ENCODE assay signal across 21 cellular contexts in the genomic region with DNA sequence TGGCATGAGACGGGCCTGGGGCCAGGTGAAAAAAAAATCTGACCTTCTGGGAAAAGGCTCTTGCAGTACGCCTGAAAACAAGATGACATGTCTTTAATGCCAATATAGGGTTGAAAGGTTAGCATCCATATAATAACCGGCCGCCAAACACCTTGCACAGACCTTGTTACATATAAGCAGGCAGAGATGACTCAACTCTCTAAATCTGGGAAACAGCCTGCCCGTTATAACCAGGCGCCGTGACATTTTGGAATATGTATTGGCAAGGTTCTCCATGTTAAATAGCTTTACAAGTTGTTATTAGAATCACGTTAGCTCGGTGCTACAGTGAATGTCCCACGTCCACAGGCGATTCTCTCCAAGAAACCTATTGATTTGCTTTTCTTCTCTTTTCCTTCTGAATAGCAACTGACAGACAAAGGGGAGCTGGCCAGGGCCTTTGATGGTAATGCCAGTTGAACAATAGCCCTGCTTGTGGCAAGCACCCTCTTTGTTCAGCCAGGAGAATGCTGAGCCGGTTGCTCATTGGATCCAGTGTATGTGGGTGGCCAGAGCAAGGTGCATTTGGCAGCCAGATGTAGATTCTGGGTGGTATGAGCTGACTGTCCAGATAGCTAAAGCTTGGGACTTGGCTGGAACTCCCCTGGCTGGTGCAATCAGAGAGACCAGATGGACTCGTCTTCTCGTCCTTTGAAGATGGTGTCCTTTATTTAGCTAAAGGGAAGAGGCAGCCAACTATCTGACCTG.
A peak's percentile ranks its signal among the peaks of the same experiment; 100 is the strongest.
DNase-seq lines count a peak whose midpoint lies in the region; FAIRE-seq and TF ChIP-seq lines count a peak whose summit lies in the region.
"Had no signal": no experiment of that assay in that cellular context is flagged by ENCODE, and none has a peak within 500 bp of the region (broad histone marks: within the 10 kb centered on the region; RNA-seq: fewer than 3 reads in every experiment).

No MANE protein-coding gene starts in this region.

- peak in 1 of 2 experiments; percentile 24; a peak in 1 of 3 replicates for TF ChIP-seq EP300 in H1 (IDR thresholded peaks at IDR 0.05; ENCODE audit: borderline replicate concordance in 1 of 2, low read depth in 2 of 2, low read length in 2 of 2)
- TF ChIP-seq EP300 in tibial nerve (IDR thresholded peaks at IDR 0.05), result no peak

- H3K4me3 ChIP-seq in H1 (ENCODE audit: extremely low read depth in 1 of 4, insufficient read depth in 2 of 4, low read depth in 3 of 4, low read length in 4 of 4) (peak overlapping the region in 1 of 4 experiments; percentile 34; a peak in 2 of 8 replicates), tibial nerve (no peak overlapping the region)
- H3K4me3 ChIP-seq: ascending aorta had no signal

- peak overlapping the region; percentile 16; the same call in 1 of the 2 replicates for H2BK20ac ChIP-seq in H1 (ENCODE audit: low read length)

- no peak overlapping the region for H2BK15ac ChIP-seq in H1 (ENCODE audit: low read length)

- peak overlapping the region; percentile 67; the same call in 1 of the 2 replicates for H2BK5ac ChIP-seq in H1 (ENCODE audit: low read depth, low read length)

- H3K4me2 ChIP-seq in H1 (ENCODE audit: insufficient read depth in 1 of 2, low read depth in 2 of 2, low read length in 2 of 2), result peak overlapping the region; percentile 41 to 56

- no peak overlapping the region for H3K27ac ChIP-seq in H1 (ENCODE audit: low read depth, low read length)
- H3K27ac ChIP-seq in tibial nerve, result no peak overlapping the region
- H3K27ac ChIP-seq: 22Rv1, ascending aorta had no signal

- no peak overlapping the region for H3K27ac Mint-ChIP-seq in Calu3 (ENCODE audit: unreplicated experiment)
- H3K27ac Mint-ChIP-seq in activated CD4-positive, alpha-beta T cell treated with anti-CD3 and anti-CD28 coated beads, Interleukin-2, amount 10 ng/mL, durations not matched to agents 24 days and 14 days, result no peak overlapping the region
- H3K27ac Mint-ChIP-seq: CD8-positive, alpha-beta T cell had no signal

- POLR2A ChIA-PET in H1 (lab: Charles Lee; ENCODE audit: partially characterized antibody), result interaction anchor here (0.6 to 1.4 kb wide), 4 partner anchors 16 to 494 kb away, joined by 3 to 4 read pairs (median 3); no protein-coding TSS in a partner anchor

- no peak overlapping the region for H3K23ac ChIP-seq in H1 (ENCODE audit: insufficient read length)

- no peak overlapping the region for H3K4me3 Mint-ChIP-seq in Calu3 (ENCODE audit: low read depth, unreplicated experiment)
- H3K4me3 Mint-ChIP-seq in activated CD4-positive, alpha-beta T cell treated with anti-CD3 and anti-CD28 coated beads, Interleukin-2, amount 10 ng/mL, durations not matched to agents 24 days and 14 days, result no peak overlapping the region
- H3K4me3 Mint-ChIP-seq: CD8-positive, alpha-beta T cell had no signal

- peak; percentile 98 for FAIRE-seq in H1 (lab: Jason Lieb, UNC)
- FAIRE-seq: GM12892, islet of Langerhans, RCC 7860 had no signal

- H4K8ac ChIP-seq in H1 (ENCODE audit: extremely low read depth, insufficient read depth, low read length), result no peak overlapping the region

- peaks cover 0 to 18% (median 7%) of the 10 kb centered on the region in 4 experiments; a peak in 4 of 7 replicates for H3K4me1 ChIP-seq in H1 (replicated peaks in 1 of 4; ENCODE audit: control insufficient read depth in 3 of 4, insufficient read depth in 4 of 4, low read length in 3 of 4)
- H3K4me1 ChIP-seq in tibial nerve, result peaks cover 0 to 4% (median 0%) of the 10 kb centered on the region in 4 donors
- H3K4me1 ChIP-seq: ascending aorta had no signal

- no peak overlapping the region for H3K56ac ChIP-seq in H1 (replicated peaks; ENCODE audit: insufficient read length, low read depth, low read length)

- H3K9ac ChIP-seq in H1 (replicated peaks in 1 of 4; ENCODE audit: extremely low read depth in 1 of 4, low read depth in 3 of 4, low read length in 3 of 4), result no peak overlapping the region; a peak in 1 of 7 replicates

- no peaks in the 10 kb centered on the region for H3K79me1 ChIP-seq in H1 (ENCODE audit: low read depth, low read length)

- H3K27me3 Mint-ChIP-seq in Calu3 (ENCODE audit: unreplicated experiment), result no peaks in the 10 kb centered on the region
- no peaks in the 10 kb centered on the region for H3K27me3 Mint-ChIP-seq in activated CD4-positive, alpha-beta T cell treated with anti-CD3 and anti-CD28 coated beads, Interleukin-2, amount 10 ng/mL, durations not matched to agents 24 days and 14 days

- H4K5ac ChIP-seq in H1 (ENCODE audit: insufficient read length, low read depth, low read length), result no peak overlapping the region

- intact Hi-C loops in Calu3 (cut with micrococcal nuclease; ENCODE audit: unreplicated experiment), result no loop called here
- intact Hi-C loops in activated CD4-positive, alpha-beta T cell treated with anti-CD3 and anti-CD28 coated beads, Interleukin-2, amount 10 ng/mL, durations not matched to agents 24 days and 14 days (cut with micrococcal nuclease), result no loop called here

- H4K20me1 ChIP-seq in H1 (replicated peaks in 1 of 2; ENCODE audit: control insufficient read depth in 1 of 2, insufficient read depth in 2 of 2, low read length in 2 of 2), result no peaks in the 10 kb centered on the region

- H3K27me3 ChIP-seq in H1 (replicated peaks in 1 of 4; ENCODE audit: control insufficient read depth in 3 of 4, extremely low read depth in 1 of 4, insufficient read depth in 3 of 4, low read length in 3 of 4) (no peaks in the 10 kb centered on the region; a peak in 1 of 7 replicates), tibial nerve (no peaks in the 10 kb centered on the region)
- H3K27me3 ChIP-seq: ascending aorta had no signal

- H3K23me2 ChIP-seq in H1 (ENCODE audit: low read depth, low read length), result peaks cover 2% of the 10 kb centered on the region; the same call in 1 of the 2 replicates

- H4K91ac ChIP-seq in H1 (replicated peaks; ENCODE audit: insufficient read length, low read length), result no peak overlapping the region

- H3K36me3 Mint-ChIP-seq in Calu3 (ENCODE audit: insufficient read depth, unreplicated experiment), result no peaks in the 10 kb centered on the region
- H3K36me3 Mint-ChIP-seq in activated CD4-positive, alpha-beta T cell treated with anti-CD3 and anti-CD28 coated beads, Interleukin-2, amount 10 ng/mL, durations not matched to agents 24 days and 14 days (ENCODE audit: low read depth), result no peaks in the 10 kb centered on the region
- H3K36me3 Mint-ChIP-seq: CD8-positive, alpha-beta T cell had no signal

- peaks cover 6% of the 10 kb centered on the region for H3K9me3 Mint-ChIP-seq in Calu3 (ENCODE audit: low read depth, unreplicated experiment)
- no peaks in the 10 kb centered on the region for H3K9me3 Mint-ChIP-seq in activated CD4-positive, alpha-beta T cell treated with anti-CD3 and anti-CD28 coated beads, Interleukin-2, amount 10 ng/mL, durations not matched to agents 24 days and 14 days
- H3K9me3 Mint-ChIP-seq: CD8-positive, alpha-beta T cell had no signal

- TF ChIP-seq CTCF in H1 (IDR thresholded peaks at IDR 0.05; ENCODE audit: control extremely low read depth in 1 of 3, insufficient read depth in 1 of 3, low read depth in 1 of 3, low read length in 3 of 3), result no peak
- no peak for TF ChIP-seq CTCF in tibial nerve (IDR thresholded peaks at IDR 0.05)
- no peak for TF ChIP-seq CTCF in Calu3 (IDR thresholded peaks at IDR 0.05; ENCODE audit: unreplicated experiment)

- H2AK5ac ChIP-seq in H1 (ENCODE audit: low read depth, low read length), result 0 out of 2 replicates have a peak overlapping the region, but pooled peaks have one; percentile 39

- TF ChIP-seq POLR2A in H1 (IDR thresholded peaks at IDR 0.05; ENCODE audit: control extremely low read depth in 1 of 2, low read depth in 2 of 2, low read length in 2 of 2) (no peak), tibial nerve (IDR thresholded peaks at IDR 0.05) (no peak)

- H3K36me3 ChIP-seq in H1 (ENCODE audit: control insufficient read depth in 2 of 4, insufficient read depth in 4 of 4, low read length in 3 of 4) (no peaks in the 10 kb centered on the region), tibial nerve (no peaks in the 10 kb centered on the region)
- H3K36me3 ChIP-seq: ascending aorta had no signal

- no peaks in the 10 kb centered on the region for H3K79me2 ChIP-seq in H1 (ENCODE audit: control insufficient read depth in 1 of 2, insufficient read depth in 2 of 2, low read length in 2 of 2)

- peak in 1 of 2 experiments; percentile 16; a peak in 1 of 4 replicates for TF ChIP-seq RAD21 in H1 (IDR thresholded peaks at IDR 0.05 in 1 of 2, conservative IDR thresholded peaks at IDR 0.05 in 1 of 2; ENCODE audit: low read depth in 2 of 2, low read length in 2 of 2)

- H2BK12ac ChIP-seq in H1 (ENCODE audit: low read depth, low read length), result peak overlapping the region; percentile 41; the same call in 1 of the 2 replicates

- BruUV-seq in Calu3 (replicated peaks; lab: Mats Ljungman, UMichigan), result no TSS peak

- H2BK120ac ChIP-seq in H1 (replicated peaks; ENCODE audit: low read depth, low read length), result no peak overlapping the region

- no peak overlapping the region for H3K4ac ChIP-seq in H1 (replicated peaks; ENCODE audit: insufficient read length, low read depth, low read length)

- CTCF ChIA-PET in H1 (lab: Charles Lee; ENCODE audit: partially characterized antibody), result no interaction called here
- CTCF ChIA-PET in Calu3 (lab: Charles Lee), result no interaction called here

- H3K9me3 ChIP-seq in H1 (ENCODE audit: insufficient read depth in 2 of 2, low read depth in 1 of 2, low read length in 1 of 2) (no peaks in the 10 kb centered on the region), tibial nerve (no peaks in the 10 kb centered on the region)
- H3K9me3 ChIP-seq: ascending aorta had no signal

- DNase-seq in NCI-H146 (lab: John Stamatoyannopoulos, UW), result peak; percentile 24
- no peak for DNase-seq in NCI-H146 treated with DMSO at 0.1 percent for 48 hours (lab: John Stamatoyannopoulos, UW; ENCODE audit: unreplicated experiment)
- peak; percentile 69 to 87 for DNase-seq in H1 (ENCODE audit: low read depth in 1 of 2, low spot score in 2 of 2)
- DNase-seq in midbrain (lab: John Stamatoyannopoulos, UW), result peak; percentile 35
- DNase-seq in tibial nerve (ENCODE audit: low spot score in 2 of 2), result peak; percentile 14 to 29
- no peak for DNase-seq in Calu3
- DNase-seq in NCI-H526 (lab: John Stamatoyannopoulos, UW), result no peak
- DNase-seq in activated CD4-positive, alpha-beta T cell treated with anti-CD3 and anti-CD28 coated beads, Interleukin-2, amount 10 ng/mL, durations not matched to agents 24 days and 14 days, result no peak
- DNase-seq: activated CD8-positive, alpha-beta memory T cell treated with anti-CD3 and anti-CD28 coated beads for 24 hours; CD8-positive, alpha-beta T cell; dermis blood vessel endothelial cell; EL; mesenchymal stem cell; NCI-H187; NCI-H510A treated with DMSO at 0.1 percent for 48 hours; stimulated activated CD4-positive, alpha-beta T cell treated with anti-CD3 and anti-CD28 coated beads, Interleukin-12 subunit alpha, Interleukin-12 subunit beta, amount 100 ng/mL, for 4 hours had no signal

- peak overlapping the region; percentile 86 for H3K18ac ChIP-seq in H1 (ENCODE audit: extremely low read depth, low read length)

- no peak overlapping the region for H2AFZ ChIP-seq in H1 (ENCODE audit: low read length)

- H3K14ac ChIP-seq in H1 (ENCODE audit: insufficient read length), result no peak overlapping the region

- 26% methylated on average over 14 of the region's 14 CpGs; no CpG with 5 or more reads in 1 of the 2 experiments for WGBS in H1 (ENCODE audit: extremely low coverage in 1 of 2, insufficient coverage in 1 of 2, insufficient read length in 1 of 2, insufficient replicate concordance in 2 of 2, low coverage in 1 of 2, low lambda C conversion rate in 2 of 2, missing lambda C conversion rate in 1 of 2), 2 experiments
- WGBS in tibial nerve, 2 donors, result 65 to 70% methylated on average over 14 of the region's 14 CpGs

- no peaks in the 10 kb centered on the region for H3K4me1 Mint-ChIP-seq in Calu3 (ENCODE audit: low read depth, unreplicated experiment)
- H3K4me1 Mint-ChIP-seq in activated CD4-positive, alpha-beta T cell treated with anti-CD3 and anti-CD28 coated beads, Interleukin-2, amount 10 ng/mL, durations not matched to agents 24 days and 14 days, result no peaks in the 10 kb centered on the region

Comparison
In these comparisons a context has a peak if more than half of its experiments do, and no peak if none do; other contexts are left out.
1. DNase-seq: peak in NCI-H146 (single experiment), H1 (2 of 2), midbrain (single experiment) and tibial nerve (2 of 2); none in NCI-H146 treated with DMSO at 0.1 percent for 48 hours (single experiment), Calu3 (single experiment), NCI-H526 (0 of 2) and activated CD4-positive, alpha-beta T cell treated with anti-CD3 and anti-CD28 coated beads, Interleukin-2, amount 10 ng/mL, durations not matched to agents 24 days and 14 days (single experiment).